In genomic region chr5:141875022-141875740, GRCh38 we compare ENCODE assay signal across 12 cellular contexts. TPM values are rescaled to one million over a fixed set of nuclear protein-coding genes. Genes with fewer than 3 reads are reported as not detected.
A peak's percentile ranks its signal among the peaks of the same experiment; 100 is the strongest.
DNase-seq lines count a peak whose midpoint lies in the region; ATAC-seq, FAIRE-seq and TF ChIP-seq lines count a peak whose summit lies in the region.
"Had no signal": no experiment of that assay in that cellular context is flagged by ENCODE, and none has a peak within 500 bp of the region (broad histone marks: within the 10 kb centered on the region; RNA-seq: fewer than 3 reads in every experiment).

No MANE protein-coding gene starts in this region.

- ATAC-seq in CD8-positive, alpha-beta T cell, result no peak

- no peak overlapping the region for H3K4me3 ChIP-seq in CD8-positive, alpha-beta T cell (ENCODE audit: low read depth, low read length)
- peak overlapping the region; percentile 91 for H3K4me3 ChIP-seq in iPS-11a (ENCODE audit: low read depth, low read length)

- peaks cover 37% of the 10 kb centered on the region for H3K27me3 ChIP-seq in CD8-positive, alpha-beta T cell (ENCODE audit: insufficient read depth, low read length)

- H3K27ac Mint-ChIP-seq in CD8-positive, alpha-beta T cell, result no peak overlapping the region
- H3K27ac Mint-ChIP-seq: activated T-helper 1 cell treated with anti-CD3 and anti-CD28 coated beads, Interleukin-12 subunit alpha, Interleukin-12 subunit beta, Interleukin-2, Interleukin-4 antibody, amounts not matched to agents 30 ng/mL and 10 ng/mL and 1 ng/mL, durations not matched to agents 14 hours and 24 hours and 36 hours; T-helper 1 cell treated with Interleukin-12 subunit alpha and Interleukin-12 subunit beta and Interleukin-4 antibody, amounts not matched to agents 30 μg/mL and 1 μg/mL, for 36 hours had no signal

- no peak for FAIRE-seq in urothelium cell line (lab: Jason Lieb, UNC)
- FAIRE-seq: HTR-8/SVneo had no signal

- H3K4me1 Mint-ChIP-seq in CD8-positive, alpha-beta T cell (ENCODE audit: low read depth), result peaks cover 24% of the 10 kb centered on the region

- H3K36me3 Mint-ChIP-seq in CD8-positive, alpha-beta T cell, result no peaks in the 10 kb centered on the region

- H3K4me1 ChIP-seq in CD8-positive, alpha-beta T cell (ENCODE audit: insufficient read depth, low read length), result peaks cover 35% of the 10 kb centered on the region

- no peaks in the 10 kb centered on the region for H3K9me3 Mint-ChIP-seq in CD8-positive, alpha-beta T cell
- H3K9me3 Mint-ChIP-seq: activated T-helper 1 cell treated with anti-CD3 and anti-CD28 coated beads, Interleukin-12 subunit alpha, Interleukin-12 subunit beta, Interleukin-2, Interleukin-4 antibody, amounts not matched to agents 30 ng/mL and 10 ng/mL and 1 ng/mL, durations not matched to agents 14 hours and 24 hours and 36 hours; T-helper 1 cell treated with Interleukin-12 subunit alpha and Interleukin-12 subunit beta and Interleukin-4 antibody, amounts not matched to agents 30 μg/mL and 1 μg/mL, for 36 hours had no signal

- no peak overlapping the region for H3K27ac ChIP-seq in CD8-positive, alpha-beta T cell (ENCODE audit: low read depth, low read length)
- peak overlapping the region; percentile 92 for H3K27ac ChIP-seq in VCaP

- intact Hi-C loops in CD8-positive, alpha-beta T cell (cut with DNase I, micrococcal nuclease), result loop anchor here in 1 of 2 experiments (2.0 to 5.0 kb wide), 2 partner anchors 26 to 63 kb away; no protein-coding TSS in a partner anchor
- intact Hi-C loops in posterior vena cava (cut with DNase I), result loop anchor here in 1 of 2 donors (5.0 kb wide), 1 partner anchor 82 kb away; the partner anchor contains the start of gene PCDH12

- no peak for DNase-seq in CD8-positive, alpha-beta T cell
- DNase-seq in posterior vena cava (ENCODE audit: low spot score), result peak; percentile 74
- DNase-seq in urothelium cell line (ENCODE audit: low spot score), result no peak
- no peak for DNase-seq in NCI-H524 treated with DMSO at 0.1 percent for 48 hours (lab: John Stamatoyannopoulos, UW)
- DNase-seq in GM13977 (ENCODE audit: low spot score), result no peak
- no peak for DNase-seq in NCI-H187 (lab: John Stamatoyannopoulos, UW)
- DNase-seq: NCI-H345 had no signal

- peak overlapping the region; percentile 44 for H3K4me3 Mint-ChIP-seq in CD8-positive, alpha-beta T cell
- H3K4me3 Mint-ChIP-seq: activated T-helper 1 cell treated with anti-CD3 and anti-CD28 coated beads, Interleukin-12 subunit alpha, Interleukin-12 subunit beta, Interleukin-2, Interleukin-4 antibody, amounts not matched to agents 30 ng/mL and 10 ng/mL and 1 ng/mL, durations not matched to agents 14 hours and 24 hours and 36 hours; T-helper 1 cell treated with Interleukin-12 subunit alpha and Interleukin-12 subunit beta and Interleukin-4 antibody, amounts not matched to agents 30 μg/mL and 1 μg/mL, for 36 hours had no signal

- in situ Hi-C loops in GM13977 (cut with MboI; ENCODE audit: low pct_unique_long_range_greater_than_20kb, low sequenced_read_pairs, unreplicated experiment), result no loop called here

- H3K9me3 ChIP-seq in CD8-positive, alpha-beta T cell (ENCODE audit: low read length), result no peaks in the 10 kb centered on the region

- H3K36me3 ChIP-seq in CD8-positive, alpha-beta T cell (ENCODE audit: insufficient read depth, low read length), result no peaks in the 10 kb centered on the region

- CTCF ChIA-PET in CD8-positive, alpha-beta T cell (lab: Charles Lee), result interaction anchor here (0.6 to 12.7 kb wide), 7 partner anchors 8 to 210 kb away, joined by 3 to 350 read pairs (median 3); no protein-coding TSS in a partner anchor

- peaks cover 75% of the 10 kb centered on the region for H3K27me3 Mint-ChIP-seq in CD8-positive, alpha-beta T cell (ENCODE audit: low read depth)

- no peak for TF ChIP-seq CTCF in CD8-positive, alpha-beta T cell (IDR thresholded peaks at IDR 0.05)
- TF ChIP-seq CTCF in VCaP (conservative IDR thresholded peaks at IDR 0.05), result no peak
- TF ChIP-seq CTCF in GM13977 (IDR thresholded peaks at IDR 0.05; ENCODE audit: extremely low read depth, insufficient read depth, missing control alignments), result no peak

- POLR2A ChIA-PET in CD8-positive, alpha-beta T cell (lab: Charles Lee), result no interaction called here

RNA-seq across cellular contexts. Expression of gene PCDH1, which starts 3.0 kb away (rescaled TPM):
- under 1 TPM in 1 of 2 experiments, not detected in 1; 0.24 TPM for total RNA-seq in CD8-positive, alpha-beta T cell
- total RNA-seq in posterior vena cava, result 10 to 100 TPM; 30.2 to 36.7 TPM
- total RNA-seq: activated T-helper 1 cell treated with anti-CD3 and anti-CD28 coated beads, Interleukin-12 subunit alpha, Interleukin-12 subunit beta, Interleukin-2, Interleukin-4 antibody, amounts not matched to agents 30 ng/mL and 10 ng/mL and 1 ng/mL, durations not matched to agents 14 hours and 24 hours and 36 hours had no signal

RNA-seq across cellular contexts. Expression of gene DELE1, which starts 48.5 kb away (rescaled TPM):
- 10 to 100 TPM; 61.7 to 65.0 TPM for total RNA-seq in CD8-positive, alpha-beta T cell
- total RNA-seq in posterior vena cava, result 10 to 100 TPM; 46.4 to 49.6 TPM

Comparison
In these comparisons a context has a peak if more than half of its experiments do, and no peak if none do; other contexts are left out.
1. RNA of gene PCDH1, which starts 3.0 kb away (total RNA-seq): 30.2 to 36.7 TPM in posterior vena cava; 0.24 TPM in CD8-positive, alpha-beta T cell; every median in the first group is over 10 times any median in the second.